9 cellular contexts compared by ENCODE assay signal in the genomic region with DNA sequence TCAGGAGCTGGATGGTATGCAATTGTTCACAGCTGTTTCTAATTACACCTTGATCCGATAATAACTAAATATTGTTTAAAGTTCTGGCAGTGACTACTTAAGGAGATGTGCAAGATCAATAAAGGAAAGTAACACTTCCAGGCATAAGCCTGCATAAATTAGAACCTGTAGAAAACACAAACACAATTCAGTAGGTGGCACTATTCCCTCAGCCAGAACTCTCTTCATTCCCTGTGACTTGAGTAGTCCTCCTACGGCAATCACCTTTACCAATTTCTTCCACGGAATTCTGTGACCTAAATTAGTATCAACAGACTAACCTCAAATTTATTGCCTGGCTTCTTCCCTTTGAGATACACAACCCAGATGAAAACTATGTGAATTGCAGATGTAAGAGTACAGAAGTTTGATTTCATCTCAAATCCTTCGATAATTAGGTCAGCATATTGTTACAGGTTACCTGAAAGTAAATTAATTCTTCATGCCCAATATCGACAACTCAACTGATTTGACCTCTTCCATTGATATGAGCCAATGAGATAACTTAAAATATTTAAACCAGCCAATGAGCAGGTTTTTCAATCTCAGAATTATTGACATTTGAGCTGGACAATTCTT.
DNase-seq lines count a peak whose midpoint lies in the region; ATAC-seq and TF ChIP-seq lines count a peak whose summit lies in the region.
"Had no signal": no experiment of that assay in that cellular context is flagged by ENCODE, and none has a peak within 500 bp of the region (broad histone marks: within the 10 kb centered on the region; RNA-seq: fewer than 3 reads in every experiment).

No MANE protein-coding gene starts in this region.

- H3K4me3 Mint-ChIP-seq in MCF 10A (ENCODE audit: unreplicated experiment): no peak overlapping the region
- no peak overlapping the region for H3K4me3 Mint-ChIP-seq in T-cell

- POLR2A ChIA-PET in MCF 10A (lab: Yijun Ruan, JAX): interaction anchor here (0.6 to 1.5 kb wide), 5 partner anchors 8 to 344 kb away, joined by 3 to 8 read pairs (median 3); no protein-coding TSS in a partner anchor
- POLR2A ChIA-PET in T-cell (lab: Charles Lee): no interaction called here

- BruUV-seq in MCF 10A (replicated peaks; lab: Mats Ljungman, UMichigan): no TSS peak

- H3K36me3 ChIP-seq in GM06990 (ENCODE audit: control insufficient read depth, insufficient read depth, low read length) (no peaks in the 10 kb centered on the region), lower lobe of right lung (no peaks in the 10 kb centered on the region)

- no peak overlapping the region for H3K4me3 ChIP-seq in GM06990 (replicated peaks; ENCODE audit: low read depth, low read length)
- H3K4me3 ChIP-seq in lower lobe of right lung: no peak overlapping the region
- H3K4me3 ChIP-seq: K562 had no signal

- no peak overlapping the region for H3K27ac ChIP-seq in lower lobe of right lung

- no peaks in the 10 kb centered on the region for H3K9me3 ChIP-seq in lower lobe of right lung

- H3K27me3 ChIP-seq in GM06990 (replicated peaks; ENCODE audit: control insufficient read depth, insufficient read depth, low read length) (no peaks in the 10 kb centered on the region; the same call in 1 of the 2 replicates), lower lobe of right lung (ENCODE audit: low read depth) (no peaks in the 10 kb centered on the region)

- H3K4me1 Mint-ChIP-seq in MCF 10A (ENCODE audit: insufficient read depth, unreplicated experiment) (peaks cover 11% of the 10 kb centered on the region), T-cell (no peaks in the 10 kb centered on the region)

- H3K27ac Mint-ChIP-seq in MCF 10A (ENCODE audit: low read depth, unreplicated experiment) (no peak overlapping the region), T-cell (no peak overlapping the region)

- H3K9me3 Mint-ChIP-seq in MCF 10A (ENCODE audit: unreplicated experiment) (peaks cover 7% of the 10 kb centered on the region), T-cell (peaks cover 2 to 4% (median 4%) of the 10 kb centered on the region in 3 donors)

- no peaks in the 10 kb centered on the region for H3K27me3 Mint-ChIP-seq in MCF 10A (ENCODE audit: insufficient read depth, unreplicated experiment)
- no peaks in the 10 kb centered on the region for H3K27me3 Mint-ChIP-seq in T-cell

- H3K4me1 ChIP-seq in lower lobe of right lung: no peaks in the 10 kb centered on the region

- ATAC-seq in lower lobe of right lung: peak; percentile 40 to 51
- ATAC-seq in GM18858 (IDR thresholded peaks at IDR 0.05; ENCODE audit: unreplicated experiment): no peak
- no peak for ATAC-seq in T-cell (replicated peaks in 1 of 4)
- ATAC-seq in HG03097 (IDR thresholded peaks at IDR 0.05; ENCODE audit: low FRiP score, unreplicated experiment): no peak
- ATAC-seq: K562 had no signal

- intact Hi-C loops in MCF 10A (cut with micrococcal nuclease) (loop anchor here (1.0 kb wide), 4 partner anchors 140 to 579 kb away; no protein-coding TSS in a partner anchor), lower lobe of right lung (cut with DNase I) (no loop called here)

- TF ChIP-seq CTCF in GM06990 (IDR thresholded peaks at IDR 0.05; ENCODE audit: insufficient read depth, low read length, poor library complexity, severe bottlenecking): peak; percentile 18
- TF ChIP-seq CTCF in MCF 10A (IDR thresholded peaks at IDR 0.05; ENCODE audit: unreplicated experiment): peak; percentile 57
- peak; percentile 41 for TF ChIP-seq CTCF in lower lobe of right lung (IDR thresholded peaks at IDR 0.05)

- CTCF ChIA-PET in MCF 10A (lab: Yijun Ruan, JAX) (interaction anchor here (0.5 to 14.6 kb wide), 26 partner anchors 8 to 1395 kb away, joined by 3 to 248 read pairs (median 4); partner anchors contain the start of gene PID1), T-cell (lab: Charles Lee) (no interaction called here)

- H3K36me3 Mint-ChIP-seq in MCF 10A (ENCODE audit: insufficient read depth, unreplicated experiment): peaks cover 42% of the 10 kb centered on the region
- no peaks in the 10 kb centered on the region for H3K36me3 Mint-ChIP-seq in T-cell

- DNase-seq in GM06990 (ENCODE audit: extremely low read depth, insufficient read length) (no peak), NCI-H2029 (lab: John Stamatoyannopoulos, UW) (peak; percentile 21), MCF 10A (ENCODE audit: unreplicated experiment) (peak; percentile 76), lower lobe of right lung (no peak), T-cell (no peak), T1000 (lab: John Stamatoyannopoulos, UW) (no peak)

Comparison
In these comparisons a context has a peak if more than half of its experiments do, and no peak if none do; other contexts are left out.
1. DNase-seq: peak in NCI-H2029 (single experiment) and MCF 10A (single experiment); none in GM06990 (single experiment), lower lobe of right lung (single experiment), T-cell (0 of 34) and T1000 (single experiment).
2. ATAC-seq: peak in lower lobe of right lung (2 of 2); none in GM18858 (single experiment), T-cell (0 of 4) and HG03097 (single experiment).
3. Peak in every context shown above with its lines, with median percentiles within 50 percentile points of each other: CTCF ChIP-seq.